ENCODE assay signal across 8 cellular contexts in the genomic region with DNA sequence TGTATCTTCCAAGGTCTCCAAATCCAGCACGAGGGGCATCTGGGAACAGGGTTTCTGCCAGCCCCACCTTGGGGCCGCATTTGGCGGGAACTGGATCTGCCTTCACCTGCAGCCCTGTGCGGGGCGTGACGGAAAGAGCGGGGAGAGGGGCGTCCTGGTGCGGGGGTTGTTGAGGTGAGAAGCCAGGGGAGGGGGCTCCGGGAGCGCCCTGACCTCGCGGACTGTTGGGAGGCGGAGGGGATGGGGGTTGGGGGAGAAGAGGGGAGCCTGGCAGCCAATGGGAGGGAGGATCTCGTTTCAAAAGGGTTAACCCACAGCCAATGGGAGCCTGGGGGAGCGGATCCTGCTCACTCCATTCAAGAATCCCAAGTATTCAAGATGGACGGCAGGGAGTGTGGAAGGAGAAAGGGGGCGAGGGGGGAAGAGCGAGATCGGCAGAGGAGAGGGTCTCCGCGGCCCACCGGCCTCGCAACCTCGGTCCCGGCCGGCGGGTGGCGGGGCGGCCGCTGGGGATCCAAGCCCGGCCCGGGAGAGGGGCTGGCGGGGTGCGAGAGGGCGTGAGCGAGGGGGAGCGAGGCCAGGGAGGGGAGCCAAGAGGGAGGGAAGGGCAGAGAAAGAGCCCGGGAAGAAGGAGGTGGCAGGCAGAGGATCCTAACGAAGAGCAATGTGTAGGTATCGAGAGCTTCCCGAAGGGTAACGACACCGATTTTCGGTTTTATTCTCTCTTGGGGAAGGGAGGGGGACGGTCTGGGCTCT. TPM values are rescaled to one million over a fixed set of nuclear protein-coding genes. Genes with fewer than 3 reads are reported as not detected.
DNase-seq lines count a peak whose midpoint lies in the region; ATAC-seq, FAIRE-seq and TF ChIP-seq lines count a peak whose summit lies in the region.

No MANE protein-coding gene starts in this region.

- H3K27ac ChIP-seq in BLaER1 (peak overlapping the region; percentile 92), K562 (ENCODE audit: extremely low read depth, low read depth, low read length) (no peak overlapping the region)

- H3K79me2 ChIP-seq in K562 (ENCODE audit: control insufficient read depth, insufficient read depth, low read length): no peaks in the 10 kb centered on the region

- H2AFZ ChIP-seq in K562 (ENCODE audit: low read depth, low read length): no peak overlapping the region

- no peak for TF ChIP-seq RAD21 in K562 (CRISPR knock-in tag; conservative IDR thresholded peaks at IDR 0.05 in 1 of 2, IDR thresholded peaks at IDR 0.05 in 1 of 2)

- H3K27me3 ChIP-seq in BLaER1 (no peaks in the 10 kb centered on the region), K562 (ENCODE audit: control insufficient read depth in 2 of 2, insufficient read depth in 2 of 2, low read length in 2 of 2) (peaks cover 2 to 9% of the 10 kb centered on the region in 2 experiments; a peak in 3 of 5 replicates)

- H3K4me3 ChIP-seq in BLaER1 (peak overlapping the region; percentile 84), K562 (no peak overlapping the region)

- H4K20me1 ChIP-seq in BLaER1 (peaks cover 22% of the 10 kb centered on the region), K562 (replicated peaks; ENCODE audit: control insufficient read depth, insufficient read depth, low read length) (no peaks in the 10 kb centered on the region)

- in situ Hi-C loops in K562 (cut with MboI): no loop called here

- DNase-seq in GM20000 (ENCODE audit: low spot score) (peak; percentile 72), NCI-H510A (lab: John Stamatoyannopoulos, UW) (peak; percentile 60), K562 (ENCODE audit: extremely low read depth in 1 of 4, low spot score in 3 of 4) (no peak), hippocampal formation (lab: John Stamatoyannopoulos, UW) (peak; percentile 48 to 66), posterior cingulate gyrus (peak; percentile 40 to 96 (median 74))
- no peak for DNase-seq in activated effector memory CD4-positive, alpha-beta T cell treated with anti-CD3 and anti-CD28 coated beads, Interleukin-2, amount 50 U/mL, for 16 hours

- no peak for TF ChIP-seq EP300 in K562 (IDR thresholded peaks at IDR 0.05; ENCODE audit: low read length)

- TF ChIP-seq CTCF in GM20000 (IDR thresholded peaks at IDR 0.05; ENCODE audit: extremely low read depth, missing control alignments): no peak
- no peak for TF ChIP-seq CTCF in K562 (IDR thresholded peaks at IDR 0.05 in 2 of 3, conservative IDR thresholded peaks at IDR 0.05 in 1 of 3; ENCODE audit: insufficient read depth in 2 of 3, low read depth in 1 of 3, low read length in 3 of 3)

- H3K9me3 ChIP-seq in BLaER1 (no peaks in the 10 kb centered on the region), K562 (replicated peaks; ENCODE audit: control insufficient read depth, insufficient read depth, low read depth, low read length) (no peaks in the 10 kb centered on the region)

- no TSS peak for BruUV-seq in K562 (replicated peaks; lab: Mats Ljungman, UMichigan)

- CTCF ChIA-PET in K562 (lab: Yijun Ruan, JAX; ENCODE audit: low intra/inter-chr PET ratio): no interaction called here

- TF ChIP-seq POLR2A in K562 (conservative IDR thresholded peaks at IDR 0.05): no peak

- POLR2A ChIA-PET in K562 (lab: Yijun Ruan, JAX): interaction anchor here (0.5 to 1.3 kb wide), 2 partner anchors 164 to 166 kb away, joined by 3 read pairs; no protein-coding TSS in a partner anchor

- H3K36me3 ChIP-seq in BLaER1: peaks cover 5% of the 10 kb centered on the region; the same call in 1 of the 2 replicates
- H3K36me3 ChIP-seq in K562 (ENCODE audit: control insufficient read depth, insufficient read depth, low read length): no peaks in the 10 kb centered on the region

- peak overlapping the region; percentile 92 for H3K9ac ChIP-seq in BLaER1
- no peak overlapping the region for H3K9ac ChIP-seq in K562 (ENCODE audit: insufficient read depth in 1 of 2, low read depth in 2 of 2, low read length in 2 of 2)

- H3K9me1 ChIP-seq in K562 (ENCODE audit: control insufficient read depth, insufficient read depth, low read length): no peaks in the 10 kb centered on the region

- H3K4me1 ChIP-seq in BLaER1 (peaks cover 48% of the 10 kb centered on the region), K562 (replicated peaks in 1 of 2; ENCODE audit: control insufficient read depth in 2 of 2, insufficient read depth in 2 of 2, low read length in 2 of 2) (peaks cover 6 to 17% of the 10 kb centered on the region in 2 experiments; a peak in 3 of 5 replicates)

- WGBS in K562 (ENCODE audit: insufficient coverage, low coverage, missing lambda C conversion rate): 72% methylated on average over 17 of the region's 46 CpGs

- intact Hi-C loops in K562 (cut with micrococcal nuclease) (no loop called here), posterior cingulate gyrus (cut with DNase I) (no loop called here)

- H3K4me2 ChIP-seq in BLaER1 (peak overlapping the region; percentile 93), K562 (ENCODE audit: insufficient read depth, low read length) (no peak overlapping the region)

- ATAC-seq in K562 (no peak), GM18861 (IDR thresholded peaks at IDR 0.05; ENCODE audit: unreplicated experiment) (no peak)

- FAIRE-seq in K562 (lab: Jason Lieb, UNC): no peak

RNA-seq across cellular contexts. Expression of gene YPEL4, which starts 11.5 kb away (rescaled TPM):
- total RNA-seq in K562 (2011; cell fraction: chromatin; rRNA removed; ENCODE audit: low replicate concordance): 2.3 and 5.9 TPM in 2 replicates
- total RNA-seq in K562 (2011; cell fraction: nucleolus; rRNA removed): 1.8 and 4.0 TPM in 2 replicates
- total RNA-seq in K562 (2011; cell fraction: nucleoplasm; rRNA removed): 2.2 and 2.8 TPM in 2 replicates
- 0.37 TPM in 1 of 2 replicates, not detected in the other for total RNA-seq in K562 (2014; rRNA removed)
- 0.16 and 0.22 TPM in 2 replicates for total RNA-seq in K562 (2014; rRNA removed; fragmentation: Illumina TruSeq; extraction: Trizol)
- total RNA-seq in K562 (2015; rRNA removed; fragmentation: Illumina TruSeq; extraction: Trizol): 0.07 and 0.08 TPM in 2 replicates
- total RNA-seq in K562 (2021): 0.42 and 0.51 TPM in 2 replicates
- polyA plus RNA-seq in K562 (2011; rRNA removed): 0.91 and 1.4 TPM in 2 replicates
- polyA plus RNA-seq in K562 (2011; cell fraction: cytosol; rRNA removed): 0.88 and 2.1 TPM in 2 replicates
- 3.1 and 5.7 TPM in 2 replicates for polyA plus RNA-seq in K562 (2011; cell fraction: nucleus; rRNA removed)
- polyA plus RNA-seq in K562 (2012): 1.0 and 2.1 TPM in 2 replicates
- 0.40 and 0.48 TPM in 2 replicates for polyA plus RNA-seq in K562 (2014; fragmentation: Illumina TruSeq; extraction: Trizol)
- polyA plus RNA-seq in K562 (2014; fragmentation: Nextera tagmentation; extraction: Ambion mirVana): under 1 TPM in 1 of 2 experiments, not detected in 1; 0.08 TPM
- polyA plus RNA-seq in K562 (2014; rRNA removed): 0.40 and 1.1 TPM in 2 replicates
- polyA minus RNA-seq in K562 (2011; rRNA and poly(A)+ RNA removed): 0.51 and 0.56 TPM in 2 replicates
- 0.57 TPM in 1 of 2 replicates, not detected in the other for polyA minus RNA-seq in K562 (2011; cell fraction: cytosol; rRNA and poly(A)+ RNA removed)
- polyA minus RNA-seq in K562 (2011; cell fraction: nucleus; rRNA and poly(A)+ RNA removed): 1.00 and 1.2 TPM in 2 replicates

RNA-seq across cellular contexts. Expression of gene CLP1, which starts 19.4 kb away (rescaled TPM):
- 15.6 and 22.6 TPM in 2 replicates for total RNA-seq in K562 (2011; cell fraction: chromatin; rRNA removed; ENCODE audit: low replicate concordance)
- 14.6 and 18.2 TPM in 2 replicates for total RNA-seq in K562 (2011; cell fraction: nucleolus; rRNA removed)
- total RNA-seq in K562 (2011; cell fraction: nucleoplasm; rRNA removed): 13.2 and 13.8 TPM in 2 replicates
- total RNA-seq in K562 (2014; rRNA removed): 19.1 and 20.0 TPM in 2 replicates
- 27.8 and 28.6 TPM in 2 replicates for total RNA-seq in K562 (2014; rRNA removed; fragmentation: Illumina TruSeq; extraction: Trizol)
- total RNA-seq in K562 (2015; rRNA removed; fragmentation: Illumina TruSeq; extraction: Trizol): 26.3 and 27.8 TPM in 2 replicates
- total RNA-seq in K562 (2021): 21.5 and 23.7 TPM in 2 replicates
- 22.2 and 31.9 TPM in 2 replicates for polyA plus RNA-seq in K562 (2011; rRNA removed)
- 32.3 and 33.7 TPM in 2 replicates for polyA plus RNA-seq in K562 (2011; cell fraction: cytosol; rRNA removed)
- 13.3 and 14.0 TPM in 2 replicates for polyA plus RNA-seq in K562 (2011; cell fraction: nucleus; rRNA removed)
- 14.4 and 26.1 TPM in 2 replicates for polyA plus RNA-seq in K562 (2012)
- polyA plus RNA-seq in K562 (2014; fragmentation: Illumina TruSeq; extraction: Trizol): 24.9 and 30.3 TPM in 2 replicates
- polyA plus RNA-seq in K562 (2014; fragmentation: Nextera tagmentation; extraction: Ambion mirVana): 10 to 100 TPM; 45.6 to 46.2 TPM
- polyA plus RNA-seq in K562 (2014; rRNA removed): 23.4 and 26.5 TPM in 2 replicates
- 29.5 and 35.2 TPM in 2 replicates for polyA minus RNA-seq in K562 (2011; rRNA and poly(A)+ RNA removed)
- polyA minus RNA-seq in K562 (2011; cell fraction: cytosol; rRNA and poly(A)+ RNA removed): 7.9 and 11.1 TPM in 2 replicates
- polyA minus RNA-seq in K562 (2011; cell fraction: nucleus; rRNA and poly(A)+ RNA removed): 5.3 and 8.4 TPM in 2 replicates

RNA-seq across cellular contexts. Expression of gene ZDHHC5, which starts 29.7 kb away (rescaled TPM):
- 76.0 and 93.5 TPM in 2 replicates for total RNA-seq in K562 (2011; cell fraction: chromatin; rRNA removed; ENCODE audit: low replicate concordance)
- total RNA-seq in K562 (2011; cell fraction: nucleolus; rRNA removed): 71.7 and 85.6 TPM in 2 replicates
- total RNA-seq in K562 (2011; cell fraction: nucleoplasm; rRNA removed): 89.7 and 107 TPM in 2 replicates
- 22.5 and 30.0 TPM in 2 replicates for total RNA-seq in K562 (2014; rRNA removed)
- total RNA-seq in K562 (2014; rRNA removed; fragmentation: Illumina TruSeq; extraction: Trizol): 31.3 and 35.6 TPM in 2 replicates
- total RNA-seq in K562 (2015; rRNA removed; fragmentation: Illumina TruSeq; extraction: Trizol): 35.9 and 37.1 TPM in 2 replicates
- 46.3 and 51.8 TPM in 2 replicates for total RNA-seq in K562 (2021)
- polyA plus RNA-seq in K562 (2011; rRNA removed): 41.6 and 44.7 TPM in 2 replicates
- 40.7 and 51.6 TPM in 2 replicates for polyA plus RNA-seq in K562 (2011; cell fraction: cytosol; rRNA removed)
- 41.7 and 67.0 TPM in 2 replicates for polyA plus RNA-seq in K562 (2011; cell fraction: nucleus; rRNA removed)
- 43.5 and 44.2 TPM in 2 replicates for polyA plus RNA-seq in K562 (2012)
- polyA plus RNA-seq in K562 (2014; fragmentation: Illumina TruSeq; extraction: Trizol): 51.5 and 64.2 TPM in 2 replicates
- 1 to 10 TPM; 3.8 to 8.8 TPM for polyA plus RNA-seq in K562 (2014; fragmentation: Nextera tagmentation; extraction: Ambion mirVana)
- polyA plus RNA-seq in K562 (2014; rRNA removed): 36.4 and 39.1 TPM in 2 replicates
- polyA minus RNA-seq in K562 (2011; rRNA and poly(A)+ RNA removed): 66.4 and 78.8 TPM in 2 replicates
- polyA minus RNA-seq in K562 (2011; cell fraction: cytosol; rRNA and poly(A)+ RNA removed): 28.8 and 38.3 TPM in 2 replicates
- polyA minus RNA-seq in K562 (2011; cell fraction: nucleus; rRNA and poly(A)+ RNA removed): 24.6 and 29.2 TPM in 2 replicates

RNA-seq across cellular contexts. Expression of gene SERPING1, which starts 40.7 kb away (rescaled TPM):
- 0.44 TPM in 1 of 2 replicates, not detected in the other for total RNA-seq in K562 (2011; cell fraction: chromatin; rRNA removed; ENCODE audit: low replicate concordance)
- 0.33 TPM in 1 of 2 replicates, not detected in the other for total RNA-seq in K562 (2011; cell fraction: nucleolus; rRNA removed)
- total RNA-seq in K562 (2011; cell fraction: nucleoplasm; rRNA removed): 0.37 and 0.46 TPM in 2 replicates
- not detected in 2 replicates for total RNA-seq in K562 (2014; rRNA removed)
- total RNA-seq in K562 (2014; rRNA removed; fragmentation: Illumina TruSeq; extraction: Trizol): not detected in 2 replicates
- total RNA-seq in K562 (2015; rRNA removed; fragmentation: Illumina TruSeq; extraction: Trizol): 0.14 TPM in 1 of 2 replicates, not detected in the other
- total RNA-seq in K562 (2021): 0.94 and 1.00 TPM in 2 replicates
- 0.10 and 0.31 TPM in 2 replicates for polyA plus RNA-seq in K562 (2011; rRNA removed)
- polyA plus RNA-seq in K562 (2011; cell fraction: cytosol; rRNA removed): 0.37 and 0.40 TPM in 2 replicates
- 0.18 and 0.48 TPM in 2 replicates for polyA plus RNA-seq in K562 (2011; cell fraction: nucleus; rRNA removed)
- 0.30 and 1.2 TPM in 2 replicates for polyA plus RNA-seq in K562 (2012)
- polyA plus RNA-seq in K562 (2014; fragmentation: Illumina TruSeq; extraction: Trizol): 0.08 and 0.31 TPM in 2 replicates
- polyA plus RNA-seq in K562 (2014; fragmentation: Nextera tagmentation; extraction: Ambion mirVana): under 1 TPM; 0.21 to 0.30 TPM
- polyA plus RNA-seq in K562 (2014; rRNA removed): 0.20 and 0.55 TPM in 2 replicates
- polyA minus RNA-seq in K562 (2011; rRNA and poly(A)+ RNA removed): not detected in 2 replicates
- not detected in 2 replicates for polyA minus RNA-seq in K562 (2011; cell fraction: cytosol; rRNA and poly(A)+ RNA removed)
- polyA minus RNA-seq in K562 (2011; cell fraction: nucleus; rRNA and poly(A)+ RNA removed): 0.13 TPM in 1 of 2 replicates, not detected in the other

Comparison
In these comparisons a context has a peak if more than half of its experiments do, and no peak if none do; other contexts are left out.
1. DNase-seq: peak in GM20000 (single experiment), NCI-H510A (single experiment), hippocampal formation (2 of 2) and posterior cingulate gyrus (10 of 10); none in K562 (0 of 4) and activated effector memory CD4-positive, alpha-beta T cell treated with anti-CD3 and anti-CD28 coated beads, Interleukin-2, amount 50 U/mL, for 16 hours (single experiment).